Comparison of ENCODE assay signal across 1 cellular context in the genomic region with DNA sequence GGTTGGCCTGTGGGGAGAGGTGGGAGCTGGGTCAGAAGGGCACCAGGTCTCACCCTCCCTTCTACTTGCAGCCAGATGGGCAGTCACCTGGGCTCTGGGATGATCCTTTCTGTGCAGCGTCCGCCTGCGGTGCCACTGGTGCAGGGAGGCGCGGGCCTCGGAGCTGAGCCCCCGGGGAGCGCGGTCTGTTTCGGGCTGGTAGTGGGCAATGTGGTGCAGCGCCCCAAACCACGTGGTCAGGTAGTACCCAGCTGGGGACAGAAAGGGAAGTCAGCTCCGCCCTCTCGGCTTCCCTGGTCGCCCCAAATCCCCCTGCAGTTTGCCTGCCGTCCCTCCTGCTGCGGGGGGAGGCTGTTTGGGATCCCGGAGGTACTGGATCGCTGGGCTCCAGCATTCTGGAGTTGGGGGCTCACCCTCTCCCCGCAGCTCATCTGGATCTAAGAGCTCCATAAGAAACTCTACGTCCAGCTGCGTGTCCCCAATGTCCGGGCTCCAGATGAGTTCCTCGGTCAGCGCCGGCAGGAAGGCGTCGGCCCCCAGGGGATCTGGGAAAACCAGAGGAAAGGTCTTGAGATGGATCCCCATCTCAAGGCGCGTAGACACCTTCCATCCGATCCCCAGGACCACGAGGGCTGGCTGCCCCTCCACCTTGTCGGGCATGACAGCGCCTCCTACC.
TF ChIP-seq lines count a peak whose summit lies in the region.

No MANE protein-coding gene starts in this region.

TF ChIP-seq in neural cell, 6 proteins besides CTCF, POLR2A, EP300 and RAD21 (continued from another document):
- TF ChIP-seq, protein P1, sequence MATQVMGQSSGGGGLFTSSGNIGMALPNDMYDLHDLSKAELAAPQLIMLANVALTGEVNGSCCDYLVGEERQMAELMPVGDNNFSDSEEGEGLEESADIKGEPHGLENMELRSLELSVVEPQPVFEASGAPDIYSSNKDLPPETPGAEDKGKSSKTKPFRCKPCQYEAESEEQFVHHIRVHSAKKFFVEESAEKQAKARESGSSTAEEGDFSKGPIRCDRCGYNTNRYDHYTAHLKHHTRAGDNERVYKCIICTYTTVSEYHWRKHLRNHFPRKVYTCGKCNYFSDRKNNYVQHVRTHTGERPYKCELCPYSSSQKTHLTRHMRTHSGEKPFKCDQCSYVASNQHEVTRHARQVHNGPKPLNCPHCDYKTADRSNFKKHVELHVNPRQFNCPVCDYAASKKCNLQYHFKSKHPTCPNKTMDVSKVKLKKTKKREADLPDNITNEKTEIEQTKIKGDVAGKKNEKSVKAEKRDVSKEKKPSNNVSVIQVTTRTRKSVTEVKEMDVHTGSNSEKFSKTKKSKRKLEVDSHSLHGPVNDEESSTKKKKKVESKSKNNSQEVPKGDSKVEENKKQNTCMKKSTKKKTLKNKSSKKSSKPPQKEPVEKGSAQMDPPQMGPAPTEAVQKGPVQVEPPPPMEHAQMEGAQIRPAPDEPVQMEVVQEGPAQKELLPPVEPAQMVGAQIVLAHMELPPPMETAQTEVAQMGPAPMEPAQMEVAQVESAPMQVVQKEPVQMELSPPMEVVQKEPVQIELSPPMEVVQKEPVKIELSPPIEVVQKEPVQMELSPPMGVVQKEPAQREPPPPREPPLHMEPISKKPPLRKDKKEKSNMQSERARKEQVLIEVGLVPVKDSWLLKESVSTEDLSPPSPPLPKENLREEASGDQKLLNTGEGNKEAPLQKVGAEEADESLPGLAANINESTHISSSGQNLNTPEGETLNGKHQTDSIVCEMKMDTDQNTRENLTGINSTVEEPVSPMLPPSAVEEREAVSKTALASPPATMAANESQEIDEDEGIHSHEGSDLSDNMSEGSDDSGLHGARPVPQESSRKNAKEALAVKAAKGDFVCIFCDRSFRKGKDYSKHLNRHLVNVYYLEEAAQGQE (IDR thresholded peaks at IDR 0.05; ENCODE audit: borderline replicate concordance): no peak
- TF ChIP-seq TAF1 (IDR thresholded peaks at IDR 0.05; ENCODE audit: low read depth): no peak
